In the genomic region with DNA sequence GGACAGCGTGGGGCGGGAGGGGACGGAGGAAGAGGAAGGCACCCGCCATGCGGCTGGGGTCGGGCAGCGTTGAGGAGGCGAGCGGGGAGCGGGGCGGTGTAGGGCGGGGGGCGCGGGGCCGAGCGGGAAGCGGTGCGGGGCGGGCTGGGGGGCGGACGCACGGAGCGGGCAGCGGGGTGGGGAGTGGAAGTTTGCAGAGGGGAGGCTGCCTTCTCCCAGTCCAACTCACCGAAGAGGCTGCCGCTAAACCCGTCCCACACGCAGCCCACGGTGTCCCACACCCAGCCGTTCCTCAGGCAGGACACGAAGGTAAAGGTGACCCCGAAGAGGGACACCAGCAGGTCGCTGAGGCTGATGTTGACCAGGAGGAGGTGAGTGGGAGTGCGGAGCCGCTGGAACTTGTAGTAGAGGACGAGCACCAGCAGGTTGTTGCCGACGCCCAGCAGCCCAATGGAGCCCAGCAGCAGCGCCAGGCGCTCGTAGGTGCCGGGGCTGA, we compare ENCODE assay signal across 8 cellular contexts. TPM values are rescaled to one million over a fixed set of nuclear protein-coding genes. Genes with fewer than 3 reads are reported as not detected.
A peak's percentile ranks its signal among the peaks of the same experiment; 100 is the strongest.
DNase-seq lines count a peak whose midpoint lies in the region; ATAC-seq and TF ChIP-seq lines count a peak whose summit lies in the region.

No MANE protein-coding gene starts in this region.

- H3K9ac ChIP-seq in colonic mucosa (ENCODE audit: low read depth in 2 of 2, low read length in 2 of 2) = peak overlapping the region; percentile 77 to 85

- H3K9me3 ChIP-seq in colonic mucosa = no peaks in the 10 kb centered on the region
- H3K9me3 ChIP-seq in mucosa of descending colon = no peaks in the 10 kb centered on the region
- no peaks in the 10 kb centered on the region for H3K9me3 ChIP-seq in testis

- no peaks in the 10 kb centered on the region for H3K27me3 ChIP-seq in colonic mucosa
- no peaks in the 10 kb centered on the region for H3K27me3 ChIP-seq in testis

- peaks cover 14% of the 10 kb centered on the region for H3K36me3 Mint-ChIP-seq in T-helper 2 cell treated with Interferon-gamma antibody and Interleukin-4, amounts not matched to agents 5 μg/mL and 100 μg/mL, for 36 hours (ENCODE audit: low read depth)

- H3K4me1 ChIP-seq in colonic mucosa = no peaks in the 10 kb centered on the region
- peaks cover 3% of the 10 kb centered on the region for H3K4me1 ChIP-seq in mucosa of descending colon (ENCODE audit: low read depth)
- H3K4me1 ChIP-seq in testis = peaks cover 11% of the 10 kb centered on the region

- peak overlapping the region; percentile 76 for H3K4me3 Mint-ChIP-seq in T-helper 2 cell treated with Interferon-gamma antibody and Interleukin-4, amounts not matched to agents 5 μg/mL and 100 μg/mL, for 36 hours

- H3K27ac ChIP-seq in colonic mucosa (peak overlapping the region; percentile 78), testis (peak overlapping the region; percentile 81 to 87)

- TF ChIP-seq CTCF in colonic mucosa (IDR thresholded peaks at IDR 0.05) (no peak), mucosa of descending colon (IDR thresholded peaks at IDR 0.05) (no peak), testis (IDR thresholded peaks at IDR 0.05) (no peak)

- H3K4me3 ChIP-seq in colonic mucosa (peak overlapping the region; percentile 82), mucosa of descending colon (peak overlapping the region; percentile 78), testis (peak overlapping the region; percentile 83 to 95)

- ATAC-seq in GM21423 (IDR thresholded peaks at IDR 0.05; ENCODE audit: unreplicated experiment) (peak; percentile 38), mucosa of descending colon (peak; percentile 30)

- H3K9me3 Mint-ChIP-seq in T-helper 2 cell treated with Interferon-gamma antibody and Interleukin-4, amounts not matched to agents 5 μg/mL and 100 μg/mL, for 36 hours = peaks cover 9% of the 10 kb centered on the region

- no peaks in the 10 kb centered on the region for H3K36me3 ChIP-seq in colonic mucosa
- no peaks in the 10 kb centered on the region for H3K36me3 ChIP-seq in mucosa of descending colon (ENCODE audit: low read depth)
- H3K36me3 ChIP-seq in testis (ENCODE audit: low read depth, missing control alignments) = no peaks in the 10 kb centered on the region

- DNase-seq in DMS153 treated with DMSO at 0.1 percent for 48 hours (lab: John Stamatoyannopoulos, UW; ENCODE audit: unreplicated experiment) = peak; percentile 70
- DNase-seq in HT-29 (ENCODE audit: low spot score) = peak; percentile 51
- peak; percentile 16 for DNase-seq in T-helper 2 cell treated with Interferon-gamma antibody and Interleukin-4, amounts not matched to agents 5 μg/mL and 100 μg/mL, for 36 hours (ENCODE audit: low spot score)
- peak; percentile 45 for DNase-seq in colonic mucosa
- peak in 2 of 3 donors; percentile 30 to 72 for DNase-seq in mucosa of descending colon
- DNase-seq in testis = peak; percentile 36
- DNase-seq in GF-D8 (lab: John Stamatoyannopoulos, UW) = no peak

- peak overlapping the region; percentile 93 for H3K27ac Mint-ChIP-seq in T-helper 2 cell treated with Interferon-gamma antibody and Interleukin-4, amounts not matched to agents 5 μg/mL and 100 μg/mL, for 36 hours

- TF ChIP-seq POLR2A in testis (IDR thresholded peaks at IDR 0.05) = no peak

- peaks cover 37% of the 10 kb centered on the region for H3K4me1 Mint-ChIP-seq in T-helper 2 cell treated with Interferon-gamma antibody and Interleukin-4, amounts not matched to agents 5 μg/mL and 100 μg/mL, for 36 hours (ENCODE audit: low read depth)

- intact Hi-C loops in colonic mucosa (cut with DNase I) = no loop called here
- intact Hi-C loops in mucosa of descending colon (cut with DNase I, micrococcal nuclease) = no loop called here
- intact Hi-C loops in testis (cut with DNase I; ENCODE audit: low total_unique reads) = no loop called here

- no peaks in the 10 kb centered on the region for H3K27me3 Mint-ChIP-seq in T-helper 2 cell treated with Interferon-gamma antibody and Interleukin-4, amounts not matched to agents 5 μg/mL and 100 μg/mL, for 36 hours (ENCODE audit: low read depth)

- WGBS in testis, 2 donors = 1% methylated on average over 14 to 31 of the region's 42 CpGs

RNA-seq across cellular contexts. Expression of a gene that starts 0.5 kb away (rescaled TPM):
- total RNA-seq in HT-29 (2014; rRNA removed; shearing (Covaris generic)) = 17.4 and 22.4 TPM in 2 replicates
- total RNA-seq in colonic mucosa (10 to 100 TPM in 1 of 2 donors, 1 to 10 TPM in 1; 5.7 to 10.6 TPM), mucosa of descending colon (10 to 100 TPM in 1 of 3 donors, 1 to 10 TPM in 2; 8.5 to 16.7 (median 9.8) TPM), testis (10 to 100 TPM; 20.0 to 26.2 TPM)
- 5.8 TPM for polyA plus RNA-seq in testis (ENCODE audit: insufficient read depth, low read depth, low replicate concordance)

RNA-seq across cellular contexts. Expression of a gene that starts 0.5 kb away (rescaled TPM):
- total RNA-seq in HT-29 (2014; rRNA removed; shearing (Covaris generic)) = 12.5 and 12.6 TPM in 2 replicates
- total RNA-seq in colonic mucosa (10 to 100 TPM; 11.7 to 39.1 TPM), mucosa of descending colon (10 to 100 TPM; 27.4 to 77.6 (median 29.0) TPM), testis (10 to 100 TPM; 41.4 to 45.8 TPM)
- polyA plus RNA-seq in testis (ENCODE audit: insufficient read depth, low read depth, low replicate concordance) = 25.8 TPM

RNA-seq across cellular contexts. Expression of a gene that starts 12.4 kb away (rescaled TPM):
- not detected in 2 replicates for total RNA-seq in HT-29 (2014; rRNA removed; shearing (Covaris generic))
- not detected for total RNA-seq in colonic mucosa
- total RNA-seq in mucosa of descending colon = under 1 TPM in 1 of 3 donors, not detected in 2; 0.25 TPM
- total RNA-seq in testis = 1 to 10 TPM; 4.3 to 5.5 TPM
- polyA plus RNA-seq in testis (ENCODE audit: insufficient read depth, low read depth, low replicate concordance) = 7.1 TPM
